Comparison of ENCODE assay signal across 1 cellular context in the genomic region with DNA sequence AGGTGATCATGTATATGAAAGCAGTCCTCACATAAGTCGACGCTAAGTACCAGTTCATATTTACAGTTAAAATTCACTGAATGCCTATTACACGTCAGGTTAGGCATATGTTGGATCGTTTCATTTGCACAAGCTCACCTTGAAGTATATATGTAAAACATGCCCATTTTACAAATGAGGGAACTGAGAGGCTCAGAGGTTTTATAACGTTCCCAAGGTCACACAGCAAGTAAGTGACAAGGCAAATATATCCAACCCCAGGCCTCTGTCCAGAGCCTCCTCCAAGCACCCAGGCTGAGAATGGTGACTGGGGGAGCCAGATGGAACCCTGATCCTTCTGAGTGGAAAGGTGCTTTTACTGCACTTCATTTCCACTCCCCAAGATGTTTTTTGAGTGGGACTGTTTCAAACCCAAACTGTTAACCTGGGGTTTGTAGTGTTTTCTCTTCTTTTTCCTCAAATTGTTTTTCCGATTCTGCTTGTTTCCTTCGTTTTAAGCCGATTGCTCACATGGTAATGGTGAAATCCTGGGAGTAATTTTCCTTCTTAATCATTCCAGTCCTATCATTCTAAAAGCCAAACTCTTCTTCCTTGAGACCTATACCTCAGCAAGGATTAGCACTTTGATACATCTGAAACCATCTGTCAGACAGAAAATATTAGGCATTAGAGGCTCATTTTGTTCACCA.
TF ChIP-seq lines count a peak whose summit lies in the region.

No MANE protein-coding gene starts in this region.

TF ChIP-seq in GM23338, 12 proteins besides CTCF, POLR2A, EP300 and RAD21 (continued from another document):
- TF ChIP-seq, protein P1, sequence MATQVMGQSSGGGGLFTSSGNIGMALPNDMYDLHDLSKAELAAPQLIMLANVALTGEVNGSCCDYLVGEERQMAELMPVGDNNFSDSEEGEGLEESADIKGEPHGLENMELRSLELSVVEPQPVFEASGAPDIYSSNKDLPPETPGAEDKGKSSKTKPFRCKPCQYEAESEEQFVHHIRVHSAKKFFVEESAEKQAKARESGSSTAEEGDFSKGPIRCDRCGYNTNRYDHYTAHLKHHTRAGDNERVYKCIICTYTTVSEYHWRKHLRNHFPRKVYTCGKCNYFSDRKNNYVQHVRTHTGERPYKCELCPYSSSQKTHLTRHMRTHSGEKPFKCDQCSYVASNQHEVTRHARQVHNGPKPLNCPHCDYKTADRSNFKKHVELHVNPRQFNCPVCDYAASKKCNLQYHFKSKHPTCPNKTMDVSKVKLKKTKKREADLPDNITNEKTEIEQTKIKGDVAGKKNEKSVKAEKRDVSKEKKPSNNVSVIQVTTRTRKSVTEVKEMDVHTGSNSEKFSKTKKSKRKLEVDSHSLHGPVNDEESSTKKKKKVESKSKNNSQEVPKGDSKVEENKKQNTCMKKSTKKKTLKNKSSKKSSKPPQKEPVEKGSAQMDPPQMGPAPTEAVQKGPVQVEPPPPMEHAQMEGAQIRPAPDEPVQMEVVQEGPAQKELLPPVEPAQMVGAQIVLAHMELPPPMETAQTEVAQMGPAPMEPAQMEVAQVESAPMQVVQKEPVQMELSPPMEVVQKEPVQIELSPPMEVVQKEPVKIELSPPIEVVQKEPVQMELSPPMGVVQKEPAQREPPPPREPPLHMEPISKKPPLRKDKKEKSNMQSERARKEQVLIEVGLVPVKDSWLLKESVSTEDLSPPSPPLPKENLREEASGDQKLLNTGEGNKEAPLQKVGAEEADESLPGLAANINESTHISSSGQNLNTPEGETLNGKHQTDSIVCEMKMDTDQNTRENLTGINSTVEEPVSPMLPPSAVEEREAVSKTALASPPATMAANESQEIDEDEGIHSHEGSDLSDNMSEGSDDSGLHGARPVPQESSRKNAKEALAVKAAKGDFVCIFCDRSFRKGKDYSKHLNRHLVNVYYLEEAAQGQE (IDR thresholded peaks at IDR 0.05; ENCODE audit: unreplicated experiment) = no peak
- TF ChIP-seq STAT1 (IDR thresholded peaks at IDR 0.05; ENCODE audit: unreplicated experiment) = no peak
- TF ChIP-seq, protein P2, sequence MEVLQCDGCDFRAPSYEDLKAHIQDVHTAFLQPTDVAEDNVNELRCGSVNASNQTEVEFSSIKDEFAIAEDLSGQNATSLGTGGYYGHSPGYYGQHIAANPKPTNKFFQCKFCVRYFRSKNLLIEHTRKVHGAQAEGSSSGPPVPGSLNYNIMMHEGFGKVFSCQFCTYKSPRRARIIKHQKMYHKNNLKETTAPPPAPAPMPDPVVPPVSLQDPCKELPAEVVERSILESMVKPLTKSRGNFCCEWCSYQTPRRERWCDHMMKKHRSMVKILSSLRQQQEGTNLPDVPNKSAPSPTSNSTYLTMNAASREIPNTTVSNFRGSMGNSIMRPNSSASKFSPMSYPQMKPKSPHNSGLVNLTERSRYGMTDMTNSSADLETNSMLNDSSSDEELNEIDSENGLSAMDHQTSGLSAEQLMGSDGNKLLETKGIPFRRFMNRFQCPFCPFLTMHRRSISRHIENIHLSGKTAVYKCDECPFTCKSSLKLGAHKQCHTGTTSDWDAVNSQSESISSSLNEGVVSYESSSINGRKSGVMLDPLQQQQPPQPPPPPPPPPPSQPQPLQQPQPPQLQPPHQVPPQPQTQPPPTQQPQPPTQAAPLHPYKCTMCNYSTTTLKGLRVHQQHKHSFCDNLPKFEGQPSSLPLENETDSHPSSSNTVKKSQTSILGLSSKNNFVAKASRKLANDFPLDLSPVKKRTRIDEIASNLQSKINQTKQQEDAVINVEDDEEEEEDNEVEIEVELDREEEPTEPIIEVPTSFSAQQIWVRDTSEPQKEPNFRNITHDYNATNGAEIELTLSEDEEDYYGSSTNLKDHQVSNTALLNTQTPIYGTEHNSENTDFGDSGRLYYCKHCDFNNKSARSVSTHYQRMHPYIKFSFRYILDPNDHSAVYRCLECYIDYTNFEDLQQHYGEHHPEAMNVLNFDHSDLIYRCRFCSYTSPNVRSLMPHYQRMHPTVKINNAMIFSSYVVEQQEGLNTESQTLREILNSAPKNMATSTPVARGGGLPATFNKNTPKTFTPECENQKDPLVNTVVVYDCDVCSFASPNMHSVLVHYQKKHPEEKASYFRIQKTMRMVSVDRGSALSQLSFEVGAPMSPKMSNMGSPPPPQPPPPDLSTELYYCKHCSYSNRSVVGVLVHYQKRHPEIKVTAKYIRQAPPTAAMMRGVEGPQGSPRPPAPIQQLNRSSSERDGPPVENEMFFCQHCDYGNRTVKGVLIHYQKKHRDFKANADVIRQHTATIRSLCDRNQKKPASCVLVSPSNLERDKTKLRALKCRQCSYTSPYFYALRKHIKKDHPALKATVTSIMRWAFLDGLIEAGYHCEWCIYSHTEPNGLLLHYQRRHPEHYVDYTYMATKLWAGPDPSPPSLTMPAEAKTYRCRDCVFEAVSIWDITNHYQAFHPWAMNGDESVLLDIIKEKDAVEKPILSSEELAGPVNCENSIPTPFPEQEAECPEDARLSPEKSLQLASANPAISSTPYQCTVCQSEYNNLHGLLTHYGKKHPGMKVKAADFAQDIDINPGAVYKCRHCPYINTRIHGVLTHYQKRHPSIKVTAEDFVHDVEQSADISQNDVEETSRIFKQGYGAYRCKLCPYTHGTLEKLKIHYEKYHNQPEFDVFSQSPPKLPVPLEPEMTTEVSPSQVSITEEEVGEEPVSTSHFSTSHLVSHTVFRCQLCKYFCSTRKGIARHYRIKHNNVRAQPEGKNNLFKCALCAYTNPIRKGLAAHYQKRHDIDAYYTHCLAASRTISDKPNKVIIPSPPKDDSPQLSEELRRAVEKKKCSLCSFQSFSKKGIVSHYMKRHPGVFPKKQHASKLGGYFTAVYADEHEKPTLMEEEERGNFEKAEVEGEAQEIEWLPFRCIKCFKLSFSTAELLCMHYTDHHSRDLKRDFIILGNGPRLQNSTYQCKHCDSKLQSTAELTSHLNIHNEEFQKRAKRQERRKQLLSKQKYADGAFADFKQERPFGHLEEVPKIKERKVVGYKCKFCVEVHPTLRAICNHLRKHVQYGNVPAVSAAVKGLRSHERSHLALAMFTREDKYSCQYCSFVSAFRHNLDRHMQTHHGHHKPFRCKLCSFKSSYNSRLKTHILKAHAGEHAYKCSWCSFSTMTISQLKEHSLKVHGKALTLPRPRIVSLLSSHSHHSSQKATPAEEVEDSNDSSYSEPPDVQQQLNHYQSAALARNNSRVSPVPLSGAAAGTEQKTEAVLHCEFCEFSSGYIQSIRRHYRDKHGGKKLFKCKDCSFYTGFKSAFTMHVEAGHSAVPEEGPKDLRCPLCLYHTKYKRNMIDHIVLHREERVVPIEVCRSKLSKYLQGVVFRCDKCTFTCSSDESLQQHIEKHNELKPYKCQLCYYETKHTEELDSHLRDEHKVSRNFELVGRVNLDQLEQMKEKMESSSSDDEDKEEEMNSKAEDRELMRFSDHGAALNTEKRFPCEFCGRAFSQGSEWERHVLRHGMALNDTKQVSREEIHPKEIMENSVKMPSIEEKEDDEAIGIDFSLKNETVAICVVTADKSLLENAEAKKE (CRISPR knock-in tag; IDR thresholded peaks at IDR 0.05) = no peak
- no peak for TF ChIP-seq POLR2AphosphoS5 (IDR thresholded peaks at IDR 0.05; ENCODE audit: low read depth)
- no peak for TF ChIP-seq JUNB (IDR thresholded peaks at IDR 0.05; ENCODE audit: unreplicated experiment)
